9 cellular contexts compared by ENCODE assay signal in the genomic region with DNA sequence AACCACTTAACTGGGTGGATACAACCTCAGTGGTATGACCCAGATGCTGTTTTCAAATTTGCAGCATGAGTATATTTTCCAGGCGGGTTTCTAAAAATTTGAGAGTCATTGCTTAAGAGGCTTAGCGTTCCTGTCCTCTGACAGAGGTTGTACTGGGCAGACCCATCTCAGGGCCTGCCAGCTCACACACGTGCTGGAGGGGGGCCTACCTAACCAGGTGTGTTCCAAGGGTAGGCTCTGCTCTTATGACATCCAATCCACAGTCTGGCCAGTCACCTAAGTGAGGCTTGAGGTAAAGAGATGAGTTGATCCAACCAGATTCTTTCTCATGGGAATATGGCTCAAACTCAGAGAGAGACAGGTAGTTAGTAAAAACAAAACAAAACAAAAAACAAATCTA. TPM values are rescaled to one million over a fixed set of nuclear protein-coding genes. Genes with fewer than 3 reads are reported as not detected.
DNase-seq lines count a peak whose midpoint lies in the region; ATAC-seq and TF ChIP-seq lines count a peak whose summit lies in the region.
"Had no signal": no experiment of that assay in that cellular context is flagged by ENCODE, and none has a peak within 500 bp of the region (broad histone marks: within the 10 kb centered on the region; RNA-seq: fewer than 3 reads in every experiment).

No MANE protein-coding gene starts in this region.

- no peak overlapping the region for H3K4me3 ChIP-seq in thyroid gland (replicated peaks in 1 of 3)

- H3K27me3 Mint-ChIP-seq in activated naive CD4-positive, alpha-beta T cell treated with anti-CD3 and anti-CD28 coated beads, Interleukin-2, amount 10 ng/mL, durations not matched to agents 7 days and 5 days = no peaks in the 10 kb centered on the region
- H3K27me3 Mint-ChIP-seq in activated CD8-positive, alpha-beta T cell treated with anti-CD3 and anti-CD28 coated beads, Interleukin-2, amount 10 ng/mL, durations not matched to agents 7 days and 5 days (ENCODE audit: low read depth) = no peaks in the 10 kb centered on the region
- H3K27me3 Mint-ChIP-seq in immature natural killer cell (ENCODE audit: low read depth in 3 of 3) = peaks cover 1 to 15% (median 11%) of the 10 kb centered on the region in 3 donors

- no peak for TF ChIP-seq CTCF in thyroid gland (IDR thresholded peaks at IDR 0.05)

- CTCF ChIA-PET in activated naive CD4-positive, alpha-beta T cell treated with anti-CD3 and anti-CD28 coated beads, Interleukin-2, amount 10 ng/mL, durations not matched to agents 7 days and 5 days (lab: Charles Lee) = no interaction called here
- CTCF ChIA-PET in activated CD8-positive, alpha-beta T cell treated with anti-CD3 and anti-CD28 coated beads, Interleukin-2, amount 10 ng/mL, durations not matched to agents 7 days and 5 days (lab: Charles Lee) = interaction anchor here (4.3 to 4.5 kb wide), 2 partner anchors 44 to 115 kb away, joined by 19 to 22 read pairs; no protein-coding TSS in a partner anchor

- H3K27ac ChIP-seq in thyroid gland = peak overlapping the region in 2 of 3 donors; percentile 97 to 98

- WGBS in thyroid gland, 2 donors = 63 to 74% methylated on average over 3 of the region's 3 CpGs

- intact Hi-C loops in thyroid gland (cut with DNase I) = no loop called here

- peaks cover 12% of the 10 kb centered on the region for H3K36me3 Mint-ChIP-seq in activated naive CD4-positive, alpha-beta T cell treated with anti-CD3 and anti-CD28 coated beads, Interleukin-2, amount 10 ng/mL, durations not matched to agents 7 days and 5 days
- peaks cover 22% of the 10 kb centered on the region for H3K36me3 Mint-ChIP-seq in activated CD8-positive, alpha-beta T cell treated with anti-CD3 and anti-CD28 coated beads, Interleukin-2, amount 10 ng/mL, durations not matched to agents 7 days and 5 days (ENCODE audit: low read depth)
- no peaks in the 10 kb centered on the region for H3K36me3 Mint-ChIP-seq in immature natural killer cell

- H3K9me3 Mint-ChIP-seq in activated naive CD4-positive, alpha-beta T cell treated with anti-CD3 and anti-CD28 coated beads, Interleukin-2, amount 10 ng/mL, durations not matched to agents 7 days and 5 days = no peaks in the 10 kb centered on the region
- no peaks in the 10 kb centered on the region for H3K9me3 Mint-ChIP-seq in activated CD8-positive, alpha-beta T cell treated with anti-CD3 and anti-CD28 coated beads, Interleukin-2, amount 10 ng/mL, durations not matched to agents 7 days and 5 days (ENCODE audit: insufficient read depth)
- H3K9me3 Mint-ChIP-seq in immature natural killer cell = no peaks in the 10 kb centered on the region

- peaks cover 46% of the 10 kb centered on the region for H3K4me1 Mint-ChIP-seq in activated naive CD4-positive, alpha-beta T cell treated with anti-CD3 and anti-CD28 coated beads, Interleukin-2, amount 10 ng/mL, durations not matched to agents 7 days and 5 days
- H3K4me1 Mint-ChIP-seq in activated CD8-positive, alpha-beta T cell treated with anti-CD3 and anti-CD28 coated beads, Interleukin-2, amount 10 ng/mL, durations not matched to agents 7 days and 5 days (ENCODE audit: low read depth) = peaks cover 33% of the 10 kb centered on the region
- peaks cover 26 to 32% of the 10 kb centered on the region in 2 donors for H3K4me1 Mint-ChIP-seq in immature natural killer cell

- POLR2A ChIA-PET in activated CD8-positive, alpha-beta T cell treated with anti-CD3 and anti-CD28 coated beads, Interleukin-2, amount 10 ng/mL, durations not matched to agents 7 days and 5 days (lab: Charles Lee) = interaction anchor here (0.8 to 0.9 kb wide), 2 partner anchors 84 to 116 kb away, joined by 3 to 4 read pairs; no protein-coding TSS in a partner anchor

- no peak for DNase-seq in activated naive CD4-positive, alpha-beta T cell treated with anti-CD3 and anti-CD28 coated beads, Interleukin-2, amount 10 ng/mL, durations not matched to agents 7 days and 5 days
- no peak for DNase-seq in activated naive CD4-positive, alpha-beta T cell treated with anti-CD3 and anti-CD28 coated beads, Interleukin-2, amount 50 U/mL, for 16 hours
- no peak for DNase-seq in activated CD8-positive, alpha-beta T cell treated with anti-CD3 and anti-CD28 coated beads, Interleukin-2, amount 10 ng/mL, durations not matched to agents 7 days and 5 days
- DNase-seq in immature natural killer cell (no peak), thyroid gland (no peak), amygdala (lab: John Stamatoyannopoulos, UW) (no peak)
- no peak for DNase-seq in NK-92 treated with Interleukin-12 subunit alpha and Interleukin-12 subunit beta, amount 100 ng/mL, for 24 hours (lab: John Stamatoyannopoulos, UW)
- DNase-seq: amniotic stem cell had no signal

- peaks cover 18% of the 10 kb centered on the region in 2 donors for H3K4me1 ChIP-seq in thyroid gland

- peak overlapping the region; percentile 98 for H3K4me3 Mint-ChIP-seq in activated naive CD4-positive, alpha-beta T cell treated with anti-CD3 and anti-CD28 coated beads, Interleukin-2, amount 10 ng/mL, durations not matched to agents 7 days and 5 days
- peak overlapping the region; percentile 99 for H3K4me3 Mint-ChIP-seq in activated CD8-positive, alpha-beta T cell treated with anti-CD3 and anti-CD28 coated beads, Interleukin-2, amount 10 ng/mL, durations not matched to agents 7 days and 5 days
- H3K4me3 Mint-ChIP-seq in immature natural killer cell = peak overlapping the region; percentile 95 to 99 (median 97)

- H3K36me3 ChIP-seq in thyroid gland = no peaks in the 10 kb centered on the region

- TF ChIP-seq POLR2A in thyroid gland (IDR thresholded peaks at IDR 0.05) = no peak

- no peaks in the 10 kb centered on the region for H3K27me3 ChIP-seq in thyroid gland

- H3K9me3 ChIP-seq in thyroid gland = no peaks in the 10 kb centered on the region

- H3K27ac Mint-ChIP-seq in activated naive CD4-positive, alpha-beta T cell treated with anti-CD3 and anti-CD28 coated beads, Interleukin-2, amount 10 ng/mL, durations not matched to agents 7 days and 5 days = peak overlapping the region; percentile 100
- H3K27ac Mint-ChIP-seq in activated CD8-positive, alpha-beta T cell treated with anti-CD3 and anti-CD28 coated beads, Interleukin-2, amount 10 ng/mL, durations not matched to agents 7 days and 5 days = peak overlapping the region; percentile 100
- H3K27ac Mint-ChIP-seq in immature natural killer cell = peak overlapping the region; percentile 94 to 100 (median 99)

- no peak for ATAC-seq in activated CD8-positive, alpha-beta T cell treated with anti-CD3 and anti-CD28 coated beads, Interleukin-2, amount 10 ng/mL, durations not matched to agents 7 days and 5 days
- ATAC-seq in GM21360 (IDR thresholded peaks at IDR 0.05; ENCODE audit: unreplicated experiment) = no peak

RNA-seq across cellular contexts. Expression of a gene that starts 1.3 kb away (rescaled TPM):
- 10 to 100 TPM; 28.9 to 29.8 TPM for total RNA-seq in activated CD8-positive, alpha-beta T cell treated with anti-CD3 and anti-CD28 coated beads, Interleukin-2, amount 10 ng/mL, durations not matched to agents 7 days and 5 days
- polyA plus RNA-seq in immature natural killer cell = 10 to 100 TPM; 10.5 to 23.4 (median 21.9) TPM
- 10 to 100 TPM; 26.7 to 32.2 (median 29.5) TPM for total RNA-seq in thyroid gland

RNA-seq across cellular contexts. Expression of a gene that starts 1.9 kb away (rescaled TPM):
- total RNA-seq in activated CD8-positive, alpha-beta T cell treated with anti-CD3 and anti-CD28 coated beads, Interleukin-2, amount 10 ng/mL, durations not matched to agents 7 days and 5 days = 10 to 100 TPM; 16.7 to 20.2 TPM
- 10 to 100 TPM; 30.5 to 41.0 (median 40.2) TPM for polyA plus RNA-seq in immature natural killer cell
- 10 to 100 TPM; 27.4 to 47.1 (median 34.2) TPM for total RNA-seq in thyroid gland
